27 cellular contexts compared by ENCODE assay signal in the genomic region with DNA sequence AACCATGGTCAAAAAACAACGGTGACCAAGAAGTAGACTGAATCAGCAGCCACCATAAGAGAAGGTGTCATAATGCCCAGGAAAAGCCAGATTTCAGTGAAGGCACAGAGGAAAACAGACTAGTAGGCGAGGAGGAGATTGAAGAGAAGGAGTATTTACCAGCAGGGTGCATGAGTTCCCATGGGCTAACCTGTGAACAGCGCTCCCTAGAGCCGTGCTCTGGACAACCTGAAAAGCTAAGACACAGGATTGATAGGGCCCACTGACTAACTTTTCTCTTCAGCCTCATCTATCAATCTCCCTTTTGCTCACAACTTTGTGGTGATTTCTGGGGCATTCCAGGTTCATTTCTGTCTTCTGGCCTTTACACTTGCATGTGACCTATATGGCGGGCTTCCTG. TPM values are rescaled to one million over a fixed set of nuclear protein-coding genes. Genes with fewer than 3 reads are reported as not detected.
"Had no signal": no experiment of that assay in that cellular context is flagged by ENCODE, and none has a peak within 500 bp of the region (broad histone marks: within the 10 kb centered on the region; RNA-seq: fewer than 3 reads in every experiment).

No MANE protein-coding gene starts in this region.

- ATAC-seq: heart right ventricle, left lung, natural killer cell, pancreas, right cardiac atrium had no signal

- DNase-seq: activated CD4-positive, alpha-beta T cell treated with anti-CD3 and anti-CD28 coated beads, Interleukin-2, amount 50 U/mL, for 1 hour; activated CD4-positive, CD25-positive, alpha-beta regulatory T cell treated with anti-CD3 and anti-CD28 coated beads, Interleukin-2, amount 50 U/mL, for 72 hours; activated CD8-positive, alpha-beta memory T cell treated with anti-CD3 and anti-CD28 coated beads for 24 hours; activated CD8-positive, alpha-beta memory T cell treated with anti-CD3 and anti-CD28 coated beads, Interleukin-2, amount 50 U/mL, for 4 hours; activated effector memory CD4-positive, alpha-beta T cell treated with Interleukin-2 at 50 U/mL for 16 hours; activated naive CD4-positive, alpha-beta T cell treated with anti-CD3 and anti-CD28 coated beads for 36 hours; activated T-cell treated with anti-CD3 and anti-CD28 coated beads, Interleukin-2, amount 50 U/mL, for 48 hours; cortex of kidney; heart right ventricle; left lung; natural killer cell; pancreas; right cardiac atrium; stimulated activated CD4-positive, alpha-beta T cell treated with anti-CD3 and anti-CD28 coated beads, Interleukin-1b, Interleukin-23, amount 100 ng/mL, for 48 hours; transverse colon had no signal

- H3K27me3 ChIP-seq: left lung, pancreas, transverse colon had no signal

- H3K36me3 ChIP-seq: cardiac muscle cell, heart right ventricle, left lung, pancreas, transverse colon had no signal

- H3K4me3 ChIP-seq: cardiac muscle cell, heart right ventricle, left lung, lung, pancreas, transverse colon had no signal

- H3K27ac ChIP-seq: cardiac muscle cell, heart right ventricle, left lung, pancreas, transverse colon had no signal

- FAIRE-seq: endometrium, pancreas, urothelium cell line had no signal

- H3K9me3 ChIP-seq: heart right ventricle, left lung, pancreas, transverse colon had no signal

RNA-seq across cellular contexts. Expression of gene ANKRD22, which starts 12.9 kb away (rescaled TPM):
- total RNA-seq: cardiac muscle cell, cerebellum, fibroblast of villous mesenchyme, natural killer cell, pulmonary artery endothelial cell, skeletal muscle tissue, temporal lobe had no signal
- polyA plus RNA-seq: cardiac muscle cell, right cardiac atrium had no signal

RNA-seq across cellular contexts. Expression of gene LIPM, which starts 36.2 kb away (rescaled TPM):
- total RNA-seq: activated naive CD4-positive, alpha-beta T cell treated with anti-CD3 and anti-CD28 coated beads for 36 hours; cardiac muscle cell; cerebellum; epithelial cell of proximal tubule; fibroblast of villous mesenchyme; heart right ventricle; kidney epithelial cell; left lung; lung; mesothelial cell of epicardium; natural killer cell; pancreas; pulmonary artery endothelial cell; right cardiac atrium; temporal lobe; transverse colon had no signal
- polyA plus RNA-seq: cardiac muscle cell, heart right ventricle, lung, pancreas, right cardiac atrium had no signal
